ENCODE assay signal across 14 cellular contexts in genomic region chr2:206229642-206230041, GRCh38. TPM values are rescaled to one million over a fixed set of nuclear protein-coding genes. Genes with fewer than 3 reads are reported as not detected.
DNase-seq lines count a peak whose midpoint lies in the region; ATAC-seq lines count a peak whose summit lies in the region.
"Had no signal": no experiment of that assay in that cellular context is flagged by ENCODE, and none has a peak within 500 bp of the region (broad histone marks: within the 10 kb centered on the region; RNA-seq: fewer than 3 reads in every experiment).

No MANE protein-coding gene starts in this region.

- H3K9ac ChIP-seq in HUES48 (ENCODE audit: low read depth, low read length) (no peak overlapping the region), SK-N-MC (ENCODE audit: insufficient read length) (no peak overlapping the region)

- H3K4me1 ChIP-seq in HUES48 (ENCODE audit: control insufficient read depth, insufficient read depth, low read length) (peaks cover 19% of the 10 kb centered on the region), esophagus (ENCODE audit: control insufficient read depth in 2 of 2, insufficient read depth in 2 of 2, low read length in 1 of 2) (no peaks in the 10 kb centered on the region), aorta (ENCODE audit: control insufficient read depth in 1 of 2, insufficient read depth in 2 of 2, low read length in 2 of 2) (no peaks in the 10 kb centered on the region)

- peak; percentile 33 for ATAC-seq in aorta (ENCODE audit: low FRiP score)

- H3K9me3 ChIP-seq in HUES48 (ENCODE audit: control insufficient read depth, insufficient read depth, low read length), result no peaks in the 10 kb centered on the region
- H3K9me3 ChIP-seq in SK-N-MC (ENCODE audit: low read depth, low read length), result no peaks in the 10 kb centered on the region
- no peaks in the 10 kb centered on the region for H3K9me3 ChIP-seq in esophagus (ENCODE audit: control insufficient read depth in 2 of 2, insufficient read depth in 1 of 2, low read depth in 1 of 2, low read length in 1 of 2)
- peaks cover 1% of the 10 kb centered on the region for H3K9me3 ChIP-seq in aorta (ENCODE audit: control insufficient read depth, low read length)

- intact Hi-C loops in aorta (cut with DNase I), result no loop called here

- H3K27ac ChIP-seq in HUES48 (ENCODE audit: low read depth, low read length), result peak overlapping the region; percentile 69
- H3K27ac ChIP-seq in SK-N-MC, result peak overlapping the region; percentile 87; the same call in 1 of the 2 replicates
- H3K27ac ChIP-seq in esophagus (ENCODE audit: low read depth in 2 of 2, low read length in 1 of 2), result peak overlapping the region; percentile 67 to 94
- H3K27ac ChIP-seq in aorta (ENCODE audit: low read depth in 1 of 2, low read length in 2 of 2), result no peak overlapping the region

- DNase-seq in SK-N-MC (ENCODE audit: low read depth, low spot score) (no peak), aorta (no peak), NCI-H345 treated with DMSO at 0.1 percent for 48 hours (lab: John Stamatoyannopoulos, UW; ENCODE audit: unreplicated experiment) (no peak), MV-4-11 (lab: John Stamatoyannopoulos, UW) (no peak)
- DNase-seq in activated naive CD4-positive, alpha-beta T cell (lab: John Stamatoyannopoulos, UW), result no peak
- DNase-seq: CD4-positive, CD25-positive, alpha-beta regulatory T cell; GF-D8; KBM-7; NCI-H2029 treated with DMSO at 0.1 percent for 48 hours; PC-3; SHP77; SW 1271 had no signal

- H3K27me3 ChIP-seq in HUES48 (ENCODE audit: control insufficient read depth, insufficient read depth, low read length), result no peaks in the 10 kb centered on the region
- no peaks in the 10 kb centered on the region for H3K27me3 ChIP-seq in esophagus (ENCODE audit: control insufficient read depth in 1 of 2, insufficient read depth in 2 of 2, low read length in 2 of 2)
- H3K27me3 ChIP-seq in aorta (ENCODE audit: control insufficient read depth in 1 of 2, insufficient read depth in 2 of 2, low read length in 1 of 2), result peaks cover 0 to 1% of the 10 kb centered on the region in 2 donors

- no peak overlapping the region for H3K4me3 ChIP-seq in HUES48 (ENCODE audit: low read depth, low read length)
- H3K4me3 ChIP-seq in SK-N-MC, result peak overlapping the region; percentile 31
- no peak overlapping the region for H3K4me3 ChIP-seq in esophagus (ENCODE audit: low read depth in 1 of 2, low read length in 2 of 2)
- H3K4me3 ChIP-seq in aorta (ENCODE audit: low read length in 2 of 2), result no peak overlapping the region

- H3K36me3 ChIP-seq in HUES48 (ENCODE audit: control insufficient read depth, insufficient read depth, low read length) (no peaks in the 10 kb centered on the region), SK-N-MC (ENCODE audit: insufficient read depth, low read length) (no peaks in the 10 kb centered on the region), esophagus (ENCODE audit: control insufficient read depth in 2 of 2, insufficient read depth in 2 of 2, low read length in 1 of 2) (no peaks in the 10 kb centered on the region), aorta (ENCODE audit: control insufficient read depth in 1 of 2, insufficient read depth in 2 of 2, low read length in 1 of 2) (no peaks in the 10 kb centered on the region)

RNA-seq across cellular contexts. Expression of gene ZDBF2, which starts 44.8 kb away (rescaled TPM):
- polyA plus RNA-seq in esophagus (under 1 TPM; 0.61 to 0.88 TPM), aorta (1 to 10 TPM; 2.1 to 3.0 TPM)
- 10 to 100 TPM; 15.1 to 20.2 TPM for total RNA-seq in aorta

Comparison
In these comparisons a context has a peak if more than half of its experiments do, and no peak if none do; other contexts are left out.
1. H3K27ac ChIP-seq: peak in HUES48 (single experiment), SK-N-MC (single experiment) and esophagus (2 of 2); none in aorta (0 of 2).